1 cellular context compared by ENCODE assay signal in the genomic region with DNA sequence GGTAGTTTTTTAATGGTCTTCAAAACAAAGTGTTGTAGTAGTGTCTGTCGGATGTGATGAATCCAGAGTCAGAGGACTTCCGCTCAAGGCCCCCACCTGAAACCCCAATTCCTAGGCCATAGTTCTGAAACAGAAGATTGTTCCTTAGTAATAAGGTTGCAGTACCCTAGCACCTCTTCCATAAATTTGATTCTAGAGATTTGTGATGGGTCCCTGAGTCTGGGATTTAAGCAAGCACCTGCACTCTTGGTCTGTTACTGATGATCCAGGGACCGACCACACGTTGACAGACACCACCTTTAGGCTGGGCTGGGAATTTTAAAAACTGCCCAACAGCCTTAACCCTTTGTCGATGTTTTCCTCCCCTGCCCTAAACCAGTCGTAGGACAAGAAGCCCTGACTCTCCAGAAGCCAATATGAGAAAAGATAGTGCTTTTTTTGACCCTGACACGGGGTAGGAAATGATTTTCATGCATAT.
A peak's percentile ranks its signal among the peaks of the same experiment; 100 is the strongest.
TF ChIP-seq lines count a peak whose summit lies in the region.

No MANE protein-coding gene starts in this region.

TF ChIP-seq in HepG2, 621 proteins besides CTCF, POLR2A, EP300 and RAD21 (continued from another document and continues in another):
- TF ChIP-seq, protein P1, sequence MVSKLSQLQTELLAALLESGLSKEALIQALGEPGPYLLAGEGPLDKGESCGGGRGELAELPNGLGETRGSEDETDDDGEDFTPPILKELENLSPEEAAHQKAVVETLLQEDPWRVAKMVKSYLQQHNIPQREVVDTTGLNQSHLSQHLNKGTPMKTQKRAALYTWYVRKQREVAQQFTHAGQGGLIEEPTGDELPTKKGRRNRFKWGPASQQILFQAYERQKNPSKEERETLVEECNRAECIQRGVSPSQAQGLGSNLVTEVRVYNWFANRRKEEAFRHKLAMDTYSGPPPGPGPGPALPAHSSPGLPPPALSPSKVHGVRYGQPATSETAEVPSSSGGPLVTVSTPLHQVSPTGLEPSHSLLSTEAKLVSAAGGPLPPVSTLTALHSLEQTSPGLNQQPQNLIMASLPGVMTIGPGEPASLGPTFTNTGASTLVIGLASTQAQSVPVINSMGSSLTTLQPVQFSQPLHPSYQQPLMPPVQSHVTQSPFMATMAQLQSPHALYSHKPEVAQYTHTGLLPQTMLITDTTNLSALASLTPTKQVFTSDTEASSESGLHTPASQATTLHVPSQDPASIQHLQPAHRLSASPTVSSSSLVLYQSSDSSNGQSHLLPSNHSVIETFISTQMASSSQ (IDR thresholded peaks at IDR 0.05; ENCODE audit: low read depth): no peak
- TF ChIP-seq, protein P1 (CRISPR knock-in tag; IDR thresholded peaks at IDR 0.05; ENCODE audit: borderline replicate concordance): no peak
- TF ChIP-seq, protein P2, sequence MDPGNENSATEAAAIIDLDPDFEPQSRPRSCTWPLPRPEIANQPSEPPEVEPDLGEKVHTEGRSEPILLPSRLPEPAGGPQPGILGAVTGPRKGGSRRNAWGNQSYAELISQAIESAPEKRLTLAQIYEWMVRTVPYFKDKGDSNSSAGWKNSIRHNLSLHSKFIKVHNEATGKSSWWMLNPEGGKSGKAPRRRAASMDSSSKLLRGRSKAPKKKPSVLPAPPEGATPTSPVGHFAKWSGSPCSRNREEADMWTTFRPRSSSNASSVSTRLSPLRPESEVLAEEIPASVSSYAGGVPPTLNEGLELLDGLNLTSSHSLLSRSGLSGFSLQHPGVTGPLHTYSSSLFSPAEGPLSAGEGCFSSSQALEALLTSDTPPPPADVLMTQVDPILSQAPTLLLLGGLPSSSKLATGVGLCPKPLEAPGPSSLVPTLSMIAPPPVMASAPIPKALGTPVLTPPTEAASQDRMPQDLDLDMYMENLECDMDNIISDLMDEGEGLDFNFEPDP (CRISPR knock-in tag; conservative IDR thresholded peaks at IDR 0.05): no peak
- TF ChIP-seq NFKBIZ (CRISPR knock-in tag; IDR thresholded peaks at IDR 0.05): 0 out of 2 replicates have a peak, but pooled peaks have one; percentile 29
- TF ChIP-seq ZNF562 (CRISPR knock-in tag; IDR thresholded peaks at IDR 0.05; ENCODE audit: borderline replicate concordance): no peak
- TF ChIP-seq KMT2A (CRISPR knock-in tag; IDR thresholded peaks at IDR 0.05): peak; percentile 49; the same call in 1 of the 2 replicates
- TF ChIP-seq, protein P3, sequence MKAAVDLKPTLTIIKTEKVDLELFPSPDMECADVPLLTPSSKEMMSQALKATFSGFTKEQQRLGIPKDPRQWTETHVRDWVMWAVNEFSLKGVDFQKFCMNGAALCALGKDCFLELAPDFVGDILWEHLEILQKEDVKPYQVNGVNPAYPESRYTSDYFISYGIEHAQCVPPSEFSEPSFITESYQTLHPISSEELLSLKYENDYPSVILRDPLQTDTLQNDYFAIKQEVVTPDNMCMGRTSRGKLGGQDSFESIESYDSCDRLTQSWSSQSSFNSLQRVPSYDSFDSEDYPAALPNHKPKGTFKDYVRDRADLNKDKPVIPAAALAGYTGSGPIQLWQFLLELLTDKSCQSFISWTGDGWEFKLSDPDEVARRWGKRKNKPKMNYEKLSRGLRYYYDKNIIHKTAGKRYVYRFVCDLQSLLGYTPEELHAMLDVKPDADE (CRISPR knock-in tag; IDR thresholded peaks at IDR 0.05): no peak
- no peak for TF ChIP-seq ZNF256 (CRISPR knock-in tag; conservative IDR thresholded peaks at IDR 0.05)
- TF ChIP-seq, protein P4, sequence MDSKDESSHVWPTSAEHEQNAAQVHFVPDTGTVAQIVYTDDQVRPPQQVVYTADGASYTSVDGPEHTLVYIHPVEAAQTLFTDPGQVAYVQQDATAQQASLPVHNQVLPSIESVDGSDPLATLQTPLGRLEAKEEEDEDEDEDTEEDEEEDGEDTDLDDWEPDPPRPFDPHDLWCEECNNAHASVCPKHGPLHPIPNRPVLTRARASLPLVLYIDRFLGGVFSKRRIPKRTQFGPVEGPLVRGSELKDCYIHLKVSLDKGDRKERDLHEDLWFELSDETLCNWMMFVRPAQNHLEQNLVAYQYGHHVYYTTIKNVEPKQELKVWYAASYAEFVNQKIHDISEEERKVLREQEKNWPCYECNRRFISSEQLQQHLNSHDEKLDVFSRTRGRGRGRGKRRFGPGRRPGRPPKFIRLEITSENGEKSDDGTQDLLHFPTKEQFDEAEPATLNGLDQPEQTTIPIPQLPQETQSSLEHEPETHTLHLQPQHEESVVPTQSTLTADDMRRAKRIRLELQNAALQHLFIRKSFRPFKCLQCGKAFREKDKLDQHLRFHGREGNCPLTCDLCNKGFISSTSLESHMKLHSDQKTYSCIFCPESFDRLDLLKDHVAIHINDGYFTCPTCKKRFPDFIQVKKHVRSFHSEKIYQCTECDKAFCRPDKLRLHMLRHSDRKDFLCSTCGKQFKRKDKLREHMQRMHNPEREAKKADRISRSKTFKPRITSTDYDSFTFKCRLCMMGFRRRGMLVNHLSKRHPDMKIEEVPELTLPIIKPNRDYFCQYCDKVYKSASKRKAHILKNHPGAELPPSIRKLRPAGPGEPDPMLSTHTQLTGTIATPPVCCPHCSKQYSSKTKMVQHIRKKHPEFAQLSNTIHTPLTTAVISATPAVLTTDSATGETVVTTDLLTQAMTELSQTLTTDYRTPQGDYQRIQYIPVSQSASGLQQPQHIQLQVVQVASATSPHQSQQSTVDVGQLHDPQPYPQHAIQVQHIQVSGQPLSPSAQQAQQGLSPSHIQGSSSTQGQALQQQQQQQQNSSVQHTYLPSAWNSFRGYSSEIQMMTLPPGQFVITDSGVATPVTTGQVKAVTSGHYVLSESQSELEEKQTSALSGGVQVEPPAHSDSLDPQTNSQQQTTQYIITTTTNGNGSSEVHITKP (CRISPR knock-in tag; IDR thresholded peaks at IDR 0.05; ENCODE audit: low read depth): 0 out of 2 replicates have a peak, but pooled peaks have one; percentile 42
- TF ChIP-seq ZNF335 (CRISPR knock-in tag; IDR thresholded peaks at IDR 0.05): no peak
- TF ChIP-seq ZBTB42 (CRISPR knock-in tag; IDR thresholded peaks at IDR 0.05): no peak
- peak; percentile 23; the same call in 1 of the 2 replicates for TF ChIP-seq GATAD2A (CRISPR knock-in tag; IDR thresholded peaks at IDR 0.05)
- TF ChIP-seq, protein P5, sequence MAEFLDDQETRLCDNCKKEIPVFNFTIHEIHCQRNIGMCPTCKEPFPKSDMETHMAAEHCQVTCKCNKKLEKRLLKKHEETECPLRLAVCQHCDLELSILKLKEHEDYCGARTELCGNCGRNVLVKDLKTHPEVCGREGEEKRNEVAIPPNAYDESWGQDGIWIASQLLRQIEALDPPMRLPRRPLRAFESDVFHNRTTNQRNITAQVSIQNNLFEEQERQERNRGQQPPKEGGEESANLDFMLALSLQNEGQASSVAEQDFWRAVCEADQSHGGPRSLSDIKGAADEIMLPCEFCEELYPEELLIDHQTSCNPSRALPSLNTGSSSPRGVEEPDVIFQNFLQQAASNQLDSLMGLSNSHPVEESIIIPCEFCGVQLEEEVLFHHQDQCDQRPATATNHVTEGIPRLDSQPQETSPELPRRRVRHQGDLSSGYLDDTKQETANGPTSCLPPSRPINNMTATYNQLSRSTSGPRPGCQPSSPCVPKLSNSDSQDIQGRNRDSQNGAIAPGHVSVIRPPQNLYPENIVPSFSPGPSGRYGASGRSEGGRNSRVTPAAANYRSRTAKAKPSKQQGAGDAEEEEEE (CRISPR knock-in tag; IDR thresholded peaks at IDR 0.05; ENCODE audit: borderline replicate concordance): no peak
- no peak for TF ChIP-seq SOX6 (IDR thresholded peaks at IDR 0.05)
- TF ChIP-seq SOX6 (CRISPR knock-in tag; IDR thresholded peaks at IDR 0.05): peak; percentile 14; the same call in 1 of the 2 replicates
- no peak for TF ChIP-seq KDM4B (CRISPR knock-in tag; IDR thresholded peaks at IDR 0.05)
- no peak for TF ChIP-seq ZNF354B (CRISPR knock-in tag; IDR thresholded peaks at IDR 0.05)
- TF ChIP-seq, protein P6, sequence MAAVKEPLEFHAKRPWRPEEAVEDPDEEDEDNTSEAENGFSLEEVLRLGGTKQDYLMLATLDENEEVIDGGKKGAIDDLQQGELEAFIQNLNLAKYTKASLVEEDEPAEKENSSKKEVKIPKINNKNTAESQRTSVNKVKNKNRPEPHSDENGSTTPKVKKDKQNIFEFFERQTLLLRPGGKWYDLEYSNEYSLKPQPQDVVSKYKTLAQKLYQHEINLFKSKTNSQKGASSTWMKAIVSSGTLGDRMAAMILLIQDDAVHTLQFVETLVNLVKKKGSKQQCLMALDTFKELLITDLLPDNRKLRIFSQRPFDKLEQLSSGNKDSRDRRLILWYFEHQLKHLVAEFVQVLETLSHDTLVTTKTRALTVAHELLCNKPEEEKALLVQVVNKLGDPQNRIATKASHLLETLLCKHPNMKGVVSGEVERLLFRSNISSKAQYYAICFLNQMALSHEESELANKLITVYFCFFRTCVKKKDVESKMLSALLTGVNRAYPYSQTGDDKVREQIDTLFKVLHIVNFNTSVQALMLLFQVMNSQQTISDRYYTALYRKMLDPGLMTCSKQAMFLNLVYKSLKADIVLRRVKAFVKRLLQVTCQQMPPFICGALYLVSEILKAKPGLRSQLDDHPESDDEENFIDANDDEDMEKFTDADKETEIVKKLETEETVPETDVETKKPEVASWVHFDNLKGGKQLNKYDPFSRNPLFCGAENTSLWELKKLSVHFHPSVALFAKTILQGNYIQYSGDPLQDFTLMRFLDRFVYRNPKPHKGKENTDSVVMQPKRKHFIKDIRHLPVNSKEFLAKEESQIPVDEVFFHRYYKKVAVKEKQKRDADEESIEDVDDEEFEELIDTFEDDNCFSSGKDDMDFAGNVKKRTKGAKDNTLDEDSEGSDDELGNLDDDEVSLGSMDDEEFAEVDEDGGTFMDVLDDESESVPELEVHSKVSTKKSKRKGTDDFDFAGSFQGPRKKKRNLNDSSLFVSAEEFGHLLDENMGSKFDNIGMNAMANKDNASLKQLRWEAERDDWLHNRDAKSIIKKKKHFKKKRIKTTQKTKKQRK (IDR thresholded peaks at IDR 0.05; ENCODE audit: low read length): no peak
- peak; percentile 14 for TF ChIP-seq XRCC5 (optimal IDR thresholded peaks at IDR 0.05; ENCODE audit: low read length)
- no peak for TF ChIP-seq ARNTL (CRISPR knock-in tag; IDR thresholded peaks at IDR 0.05)
- TF ChIP-seq ZNF446 (CRISPR knock-in tag; IDR thresholded peaks at IDR 0.05): no peak
- 0 out of 2 replicates have a peak, but pooled peaks have one; percentile 56 for TF ChIP-seq ZNF205 (CRISPR knock-in tag; IDR thresholded peaks at IDR 0.05)
- TF ChIP-seq, protein P7, sequence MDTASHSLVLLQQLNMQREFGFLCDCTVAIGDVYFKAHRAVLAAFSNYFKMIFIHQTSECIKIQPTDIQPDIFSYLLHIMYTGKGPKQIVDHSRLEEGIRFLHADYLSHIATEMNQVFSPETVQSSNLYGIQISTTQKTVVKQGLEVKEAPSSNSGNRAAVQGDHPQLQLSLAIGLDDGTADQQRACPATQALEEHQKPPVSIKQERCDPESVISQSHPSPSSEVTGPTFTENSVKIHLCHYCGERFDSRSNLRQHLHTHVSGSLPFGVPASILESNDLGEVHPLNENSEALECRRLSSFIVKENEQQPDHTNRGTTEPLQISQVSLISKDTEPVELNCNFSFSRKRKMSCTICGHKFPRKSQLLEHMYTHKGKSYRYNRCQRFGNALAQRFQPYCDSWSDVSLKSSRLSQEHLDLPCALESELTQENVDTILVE (CRISPR knock-in tag; IDR thresholded peaks at IDR 0.05): peak; percentile 65
- TF ChIP-seq ZNF10 (CRISPR knock-in tag; IDR thresholded peaks at IDR 0.05; ENCODE audit: borderline replicate concordance, low read depth): no peak
- TF ChIP-seq SMAD9 (CRISPR knock-in tag; IDR thresholded peaks at IDR 0.05): no peak
- TF ChIP-seq PCBP2 (optimal IDR thresholded peaks at IDR 0.05; ENCODE audit: low read depth, low read length, poor library complexity, severe bottlenecking): no peak
- TF ChIP-seq TARDBP (CRISPR knock-in tag; IDR thresholded peaks at IDR 0.05): no peak
- TF ChIP-seq, protein P8, sequence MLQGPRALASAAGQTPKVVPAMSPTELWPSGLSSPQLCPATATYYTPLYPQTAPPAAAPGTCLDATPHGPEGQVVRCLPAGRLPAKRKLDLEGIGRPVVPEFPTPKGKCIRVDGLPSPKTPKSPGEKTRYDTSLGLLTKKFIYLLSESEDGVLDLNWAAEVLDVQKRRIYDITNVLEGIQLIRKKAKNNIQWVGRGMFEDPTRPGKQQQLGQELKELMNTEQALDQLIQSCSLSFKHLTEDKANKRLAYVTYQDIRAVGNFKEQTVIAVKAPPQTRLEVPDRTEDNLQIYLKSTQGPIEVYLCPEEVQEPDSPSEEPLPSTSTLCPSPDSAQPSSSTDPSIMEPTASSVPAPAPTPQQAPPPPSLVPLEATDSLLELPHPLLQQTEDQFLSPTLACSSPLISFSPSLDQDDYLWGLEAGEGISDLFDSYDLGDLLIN (CRISPR knock-in tag; IDR thresholded peaks at IDR 0.05; ENCODE audit: borderline replicate concordance): no peak
- no peak for TF ChIP-seq ATF7 (IDR thresholded peaks at IDR 0.05)
- TF ChIP-seq ATF7 (CRISPR knock-in tag; IDR thresholded peaks at IDR 0.05): no peak
- TF ChIP-seq YY1 (IDR thresholded peaks at IDR 0.05; ENCODE audit: insufficient read depth, insufficient replicate concordance, low read depth, low read length): peak; percentile 7
- no peak; the same call in 1 of the 2 replicates for TF ChIP-seq MXD4 (CRISPR knock-in tag; IDR thresholded peaks at IDR 0.05)
- TF ChIP-seq DPF2 (CRISPR knock-in tag; IDR thresholded peaks at IDR 0.05; ENCODE audit: borderline replicate concordance, low read depth): no peak
- no peak for TF ChIP-seq ZC3H4 (CRISPR knock-in tag; IDR thresholded peaks at IDR 0.05; ENCODE audit: borderline replicate concordance)
- TF ChIP-seq SAP130 (CRISPR knock-in tag; IDR thresholded peaks at IDR 0.05; ENCODE audit: low read depth): peak; percentile 70
- no peak for TF ChIP-seq JDP2 (CRISPR knock-in tag; IDR thresholded peaks at IDR 0.05; ENCODE audit: borderline replicate concordance)
- no peak for TF ChIP-seq NFE2L2 (IDR thresholded peaks at IDR 0.05; ENCODE audit: low read length)
- 0 out of 2 replicates have a peak, but pooled peaks have one; percentile 12 for TF ChIP-seq ZNF558 (CRISPR knock-in tag; IDR thresholded peaks at IDR 0.05; ENCODE audit: borderline replicate concordance)
- TF ChIP-seq EED (CRISPR knock-in tag; IDR thresholded peaks at IDR 0.05): no peak
- TF ChIP-seq, protein P9, sequence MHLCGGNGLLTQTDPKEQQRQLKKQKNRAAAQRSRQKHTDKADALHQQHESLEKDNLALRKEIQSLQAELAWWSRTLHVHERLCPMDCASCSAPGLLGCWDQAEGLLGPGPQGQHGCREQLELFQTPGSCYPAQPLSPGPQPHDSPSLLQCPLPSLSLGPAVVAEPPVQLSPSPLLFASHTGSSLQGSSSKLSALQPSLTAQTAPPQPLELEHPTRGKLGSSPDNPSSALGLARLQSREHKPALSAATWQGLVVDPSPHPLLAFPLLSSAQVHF (CRISPR knock-in tag; IDR thresholded peaks at IDR 0.05): no peak
- no peak for TF ChIP-seq ZNF83 (CRISPR knock-in tag; IDR thresholded peaks at IDR 0.05; ENCODE audit: borderline replicate concordance)
- no peak for TF ChIP-seq AGO1 (IDR thresholded peaks at IDR 0.05; ENCODE audit: low read depth, low read length, poor library complexity, severe bottlenecking)
- 0 out of 2 replicates have a peak, but pooled peaks have one; percentile 51 for TF ChIP-seq TGIF2 (CRISPR knock-in tag; IDR thresholded peaks at IDR 0.05)
- no peak for TF ChIP-seq ZNF460 (CRISPR knock-in tag; IDR thresholded peaks at IDR 0.05; ENCODE audit: borderline replicate concordance)
